In genomic region chr11:12164061-12165014, GRCh38 we compare ENCODE assay signal across 8 cellular contexts. TPM values are rescaled to one million over a fixed set of nuclear protein-coding genes. Genes with fewer than 3 reads are reported as not detected.
DNase-seq lines count a peak whose midpoint lies in the region; ATAC-seq, FAIRE-seq and TF ChIP-seq lines count a peak whose summit lies in the region.

No MANE protein-coding gene starts in this region.

- no peak overlapping the region for H3K9ac ChIP-seq in muscle layer of colon (ENCODE audit: low read length)

- H3K27me3 ChIP-seq in brain microvascular endothelial cell (replicated peaks): no peaks in the 10 kb centered on the region
- H3K27me3 ChIP-seq in muscle layer of colon (ENCODE audit: control insufficient read depth in 1 of 2, insufficient read depth in 2 of 2, low read length in 2 of 2): no peaks in the 10 kb centered on the region

- peaks cover 0 to 4% (median 2%) of the 10 kb centered on the region in 3 donors for H3K27me3 Mint-ChIP-seq in CD14-positive monocyte (ENCODE audit: low read depth in 3 of 3)

- DNase-seq in CD14-positive monocyte (ENCODE audit: low spot score) (no peak), brain microvascular endothelial cell (peak; percentile 77), GM12892 (ENCODE audit: insufficient read length) (no peak), NCI-H1092 treated with DMSO at 0.1 percent for 48 hours (lab: John Stamatoyannopoulos, UW) (no peak), cerebellar nuclear complex (lab: John Stamatoyannopoulos, UW) (no peak)
- DNase-seq in activated CD8-positive, alpha-beta memory T cell treated with anti-CD3 and anti-CD28 coated beads, Interleukin-2, amount 50 U/mL, for 48 hours: no peak

- H3K27ac ChIP-seq in brain microvascular endothelial cell (peak overlapping the region; percentile 95), muscle layer of colon (ENCODE audit: low read depth, low read length) (peak overlapping the region; percentile 77)

- H3K4me3 Mint-ChIP-seq in CD14-positive monocyte: no peak overlapping the region

- ATAC-seq in HG03378 (IDR thresholded peaks at IDR 0.05; ENCODE audit: unreplicated experiment): peak; percentile 43

- H3K36me3 Mint-ChIP-seq in CD14-positive monocyte: peaks cover 66 to 85% of the 10 kb centered on the region in 2 donors

- peaks cover 0 to 3% (median 0%) of the 10 kb centered on the region in 7 donors for H3K9me3 Mint-ChIP-seq in CD14-positive monocyte

- intact Hi-C loops in CD14-positive monocyte (cut with micrococcal nuclease): loop anchor here in 1 of 2 donors (5.0 kb wide), 1 partner anchor 42 kb away; no protein-coding TSS in a partner anchor

- no peak for FAIRE-seq in GM12892 (lab: Jason Lieb, UNC)

- peak overlapping the region in 4 of 7 donors; percentile 38 to 82 (median 54) for H3K27ac Mint-ChIP-seq in CD14-positive monocyte

- H3K36me3 ChIP-seq in brain microvascular endothelial cell (replicated peaks) (peaks cover 67% of the 10 kb centered on the region), muscle layer of colon (ENCODE audit: insufficient read depth, low read length) (peaks cover 3% of the 10 kb centered on the region)

- no peaks in the 10 kb centered on the region for H3K9me3 ChIP-seq in muscle layer of colon (ENCODE audit: low read length)

- H3K4me3 ChIP-seq in brain microvascular endothelial cell (ENCODE audit: low read depth, low read length) (no peak overlapping the region), muscle layer of colon (ENCODE audit: low read depth in 1 of 2, low read length in 2 of 2) (no peak overlapping the region)

- peaks cover 78% of the 10 kb centered on the region for H3K4me1 ChIP-seq in muscle layer of colon (ENCODE audit: insufficient read depth, low read length)

- in situ Hi-C loops in brain microvascular endothelial cell (cut with HindIII; ENCODE audit: low pct_ligation_motif_present, low sequenced_read_pairs): no loop called here

- no peak for TF ChIP-seq POLR2A in GM12892 (IDR thresholded peaks at IDR 0.05; ENCODE audit: low read depth, low read length)

- peaks cover 42% of the 10 kb centered on the region for H3K4me1 Mint-ChIP-seq in CD14-positive monocyte

- TF ChIP-seq CTCF in CD14-positive monocyte (IDR thresholded peaks at IDR 0.05) (no peak), brain microvascular endothelial cell (IDR thresholded peaks at IDR 0.05; ENCODE audit: low read depth, low read length, missing control alignments) (no peak)

RNA-seq across cellular contexts. Expression of gene MICAL2, which starts 53.9 kb away (rescaled TPM):
- polyA plus RNA-seq in CD14-positive monocyte: 10 to 100 TPM; 39.8 to 72.5 TPM
- polyA plus RNA-seq in GM12892 (2012; ENCODE audit: missing spikeins): 1.1 TPM
